Comparison of ENCODE assay signal across 8 cellular contexts in the genomic region with DNA sequence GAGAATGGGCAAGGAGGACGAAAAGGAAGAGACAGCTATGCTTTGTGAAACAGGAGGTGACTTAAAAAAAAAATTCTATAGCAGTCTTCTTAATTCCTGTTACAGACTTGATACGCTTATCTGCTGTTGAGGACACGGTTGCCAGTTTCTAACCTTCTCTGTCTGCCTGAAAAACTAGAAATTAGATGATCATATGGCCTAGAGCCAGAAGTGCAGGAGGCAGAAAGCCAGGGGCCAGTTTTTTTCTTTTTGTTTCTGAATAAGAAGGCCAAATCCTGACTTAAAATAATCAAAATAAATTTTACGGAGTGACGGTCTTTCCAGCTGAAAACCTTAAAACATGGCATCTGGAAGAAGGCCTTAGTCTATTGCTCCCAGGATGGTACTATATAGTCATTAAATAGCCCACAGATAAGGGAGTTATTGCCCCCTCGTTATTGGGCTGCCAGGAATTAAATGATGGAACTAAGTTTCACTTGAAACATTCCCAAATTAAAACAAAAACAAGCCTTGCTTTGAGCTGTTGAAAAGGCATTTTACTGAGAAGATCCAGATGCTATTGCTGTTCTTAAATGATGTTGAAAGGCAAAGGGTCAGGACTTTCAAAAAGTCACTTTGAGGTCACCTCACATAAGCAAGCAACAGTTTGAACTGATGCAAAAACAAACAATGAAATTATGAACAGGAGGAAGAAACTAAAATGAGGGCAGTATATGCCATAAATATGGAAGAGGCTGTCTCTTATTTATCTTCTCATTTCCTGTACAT. TPM values are rescaled to one million over a fixed set of nuclear protein-coding genes. Genes with fewer than 3 reads are reported as not detected.
DNase-seq lines count a peak whose midpoint lies in the region; ATAC-seq and TF ChIP-seq lines count a peak whose summit lies in the region.

No MANE protein-coding gene starts in this region.

- ATAC-seq in natural killer cell treated with Interleukin-12 subunit alpha and Interleukin-12 subunit beta and Interleukin-15 and Interleukin-18, amount 100 ng/mL, for 72 hours = no peak
- no peak for ATAC-seq in GM19455 (IDR thresholded peaks at IDR 0.05; ENCODE audit: unreplicated experiment)

- H3K9ac ChIP-seq in BLaER1 = peak overlapping the region; percentile 76

- H3K4me1 ChIP-seq in BLaER1 = peaks cover 37% of the 10 kb centered on the region

- peaks cover 19% of the 10 kb centered on the region for H3K36me3 Mint-ChIP-seq in natural killer cell treated with Interleukin-12 subunit alpha and Interleukin-12 subunit beta and Interleukin-15 and Interleukin-18, amount 100 ng/mL, for 72 hours

- H3K27me3 Mint-ChIP-seq in natural killer cell treated with Interleukin-12 subunit alpha and Interleukin-12 subunit beta and Interleukin-15 and Interleukin-18, amount 100 ng/mL, for 72 hours = no peaks in the 10 kb centered on the region

- H3K27me3 ChIP-seq in BLaER1 (no peaks in the 10 kb centered on the region), dorsolateral prefrontal cortex (no peaks in the 10 kb centered on the region)

- no peak for DNase-seq in NB4 (ENCODE audit: low read depth)
- no peak for DNase-seq in dorsolateral prefrontal cortex
- no peak for DNase-seq in natural killer cell treated with Interleukin-12 subunit alpha and Interleukin-12 subunit beta and Interleukin-15 and Interleukin-18, amount 100 ng/mL, for 72 hours (ENCODE audit: low spot score)
- no peak for DNase-seq in NCI-H345 treated with DMSO at 0.1 percent for 48 hours (lab: John Stamatoyannopoulos, UW; ENCODE audit: unreplicated experiment)
- no peak for DNase-seq in NCI-H1105 (lab: John Stamatoyannopoulos, UW)
- DNase-seq in Ammon's horn (ENCODE audit: low spot score) = no peak

- intact Hi-C loops in dorsolateral prefrontal cortex (cut with DNase I) = loop anchor here (5.0 kb wide), 2 partner anchors 140 to 205 kb away; a partner anchor contains a TSS

- H3K36me3 ChIP-seq in BLaER1 = peaks cover 16% of the 10 kb centered on the region

- no peak for TF ChIP-seq POLR2A in NB4 (IDR thresholded peaks at IDR 0.05; ENCODE audit: extremely low read depth, insufficient read length)

- H3K4me2 ChIP-seq in BLaER1 = peak overlapping the region; percentile 93

- peak overlapping the region; percentile 73 for H3K4me3 ChIP-seq in BLaER1
- peak overlapping the region; percentile 72 for H3K4me3 ChIP-seq in NB4 (ENCODE audit: low read depth, low read length)
- H3K4me3 ChIP-seq in dorsolateral prefrontal cortex = peak overlapping the region; percentile 20 to 80 (median 71)

- TF ChIP-seq CTCF in NB4 (IDR thresholded peaks at IDR 0.05; ENCODE audit: low read depth, low read length) = no peak
- TF ChIP-seq CTCF in dorsolateral prefrontal cortex (IDR thresholded peaks at IDR 0.05 in 54 of 56, conservative IDR thresholded peaks at IDR 0.05 in 2 of 56; ENCODE audit: low read depth in 1 of 56, partially characterized antibody in 56 of 56) = no peak

- peak overlapping the region in 1 of 2 donors; percentile 62 for H3K27ac Mint-ChIP-seq in natural killer cell treated with Interleukin-12 subunit alpha and Interleukin-12 subunit beta and Interleukin-15 and Interleukin-18, amount 100 ng/mL, for 72 hours

- H3K9me3 ChIP-seq in BLaER1 = no peaks in the 10 kb centered on the region

- H3K9me3 Mint-ChIP-seq in natural killer cell treated with Interleukin-12 subunit alpha and Interleukin-12 subunit beta and Interleukin-15 and Interleukin-18, amount 100 ng/mL, for 72 hours = no peaks in the 10 kb centered on the region

- peaks cover 24% of the 10 kb centered on the region in 2 donors for H3K4me1 Mint-ChIP-seq in natural killer cell treated with Interleukin-12 subunit alpha and Interleukin-12 subunit beta and Interleukin-15 and Interleukin-18, amount 100 ng/mL, for 72 hours (ENCODE audit: low read depth in 2 of 2)

- peaks cover 22% of the 10 kb centered on the region for H4K20me1 ChIP-seq in BLaER1

- peak overlapping the region; percentile 58 for H3K27ac ChIP-seq in BLaER1
- peak overlapping the region in 55 of 59 donors; percentile 5 to 97 (median 90) for H3K27ac ChIP-seq in dorsolateral prefrontal cortex

- peak overlapping the region; percentile 78 for H3K4me3 Mint-ChIP-seq in natural killer cell treated with Interleukin-12 subunit alpha and Interleukin-12 subunit beta and Interleukin-15 and Interleukin-18, amount 100 ng/mL, for 72 hours

RNA-seq across cellular contexts. Expression of a gene that starts 1.9 kb away (rescaled TPM):
- total RNA-seq in dorsolateral prefrontal cortex = 10 to 100 TPM in 110 of 120 experiments, 1 to 10 TPM in 10; 8.9 to 15.1 (median 11.5) TPM
- 10 to 100 TPM; 20.6 to 24.9 TPM for total RNA-seq in natural killer cell treated with Interleukin-12 subunit alpha and Interleukin-12 subunit beta and Interleukin-15 and Interleukin-18, amount 100 ng/mL, for 72 hours

RNA-seq across cellular contexts. Expression of a gene that starts 29.7 kb away (rescaled TPM):
- 10 to 100 TPM; 21.1 to 37.4 (median 27.9) TPM for total RNA-seq in dorsolateral prefrontal cortex
- total RNA-seq in natural killer cell treated with Interleukin-12 subunit alpha and Interleukin-12 subunit beta and Interleukin-15 and Interleukin-18, amount 100 ng/mL, for 72 hours = 10 to 100 TPM; 54.7 to 71.9 TPM
